In genomic region chr10:73868655-73869195, GRCh38 we compare ENCODE assay signal across 19 cellular contexts. TPM values are rescaled to one million over a fixed set of nuclear protein-coding genes. Genes with fewer than 3 reads are reported as not detected.
A peak's percentile ranks its signal among the peaks of the same experiment; 100 is the strongest.
DNase-seq lines count a peak whose midpoint lies in the region; ATAC-seq and TF ChIP-seq lines count a peak whose summit lies in the region.
"Had no signal": no experiment of that assay in that cellular context is flagged by ENCODE, and none has a peak within 500 bp of the region (broad histone marks: within the 10 kb centered on the region; RNA-seq: fewer than 3 reads in every experiment).

No MANE protein-coding gene starts in this region.

- TF ChIP-seq CTCF in tibial artery (IDR thresholded peaks at IDR 0.05) = no peak

- no peak overlapping the region for H3K4me3 Mint-ChIP-seq in activated naive CD8-positive, alpha-beta T cell
- H3K4me3 Mint-ChIP-seq in activated naive CD8-positive, alpha-beta T cell treated with anti-CD3 and anti-CD28 coated beads for 36 hours = no peak overlapping the region
- H3K4me3 Mint-ChIP-seq in activated naive CD8-positive, alpha-beta T cell treated with anti-CD3 and anti-CD28 coated beads, Interleukin-2, amount 50 U/mL, for 24 hours = no peak overlapping the region

- peaks cover 92% of the 10 kb centered on the region for H3K4me1 Mint-ChIP-seq in activated naive CD8-positive, alpha-beta T cell (ENCODE audit: low read depth)
- H3K4me1 Mint-ChIP-seq in activated naive CD8-positive, alpha-beta T cell treated with anti-CD3 and anti-CD28 coated beads for 36 hours = peaks cover 79% of the 10 kb centered on the region
- H3K4me1 Mint-ChIP-seq in activated naive CD8-positive, alpha-beta T cell treated with anti-CD3 and anti-CD28 coated beads, Interleukin-2, amount 50 U/mL, for 24 hours = peaks cover 65% of the 10 kb centered on the region

- H3K27ac ChIP-seq in muscle layer of colon (ENCODE audit: low read depth, low read length) (peak overlapping the region; percentile 45), tibial artery (peak overlapping the region; percentile 86 to 88)
- H3K27ac ChIP-seq: parathyroid adenoma had no signal

- H3K27me3 Mint-ChIP-seq in activated naive CD8-positive, alpha-beta T cell = no peaks in the 10 kb centered on the region
- H3K27me3 Mint-ChIP-seq in activated naive CD8-positive, alpha-beta T cell treated with anti-CD3 and anti-CD28 coated beads for 36 hours = no peaks in the 10 kb centered on the region
- H3K27me3 Mint-ChIP-seq in activated naive CD8-positive, alpha-beta T cell treated with anti-CD3 and anti-CD28 coated beads, Interleukin-2, amount 50 U/mL, for 24 hours = no peaks in the 10 kb centered on the region

- H3K9me3 Mint-ChIP-seq in activated naive CD8-positive, alpha-beta T cell (ENCODE audit: low read depth) = no peaks in the 10 kb centered on the region
- H3K9me3 Mint-ChIP-seq in activated naive CD8-positive, alpha-beta T cell treated with anti-CD3 and anti-CD28 coated beads for 36 hours = no peaks in the 10 kb centered on the region
- no peaks in the 10 kb centered on the region for H3K9me3 Mint-ChIP-seq in activated naive CD8-positive, alpha-beta T cell treated with anti-CD3 and anti-CD28 coated beads, Interleukin-2, amount 50 U/mL, for 24 hours

- no peak for ATAC-seq in activated naive CD8-positive, alpha-beta T cell treated with anti-CD3 and anti-CD28 coated beads, Interleukin-2, amount 50 U/mL, for 24 hours
- ATAC-seq: esophagus mucosa, HepG2 had no signal

- H3K4me1 ChIP-seq in muscle layer of colon (ENCODE audit: insufficient read depth, low read length) (peaks cover 84% of the 10 kb centered on the region), tibial artery (peaks cover 0 to 96% (median 93%) of the 10 kb centered on the region in 4 donors)
- H3K4me1 ChIP-seq: parathyroid adenoma had no signal

- H3K36me3 ChIP-seq in muscle layer of colon (ENCODE audit: insufficient read depth, low read length) = peaks cover 44% of the 10 kb centered on the region
- H3K36me3 ChIP-seq in tibial artery = peaks cover 15 to 56% (median 28%) of the 10 kb centered on the region in 3 donors

- no peak for DNase-seq in activated naive CD8-positive, alpha-beta T cell treated with anti-CD3 and anti-CD28 coated beads for 36 hours
- DNase-seq in activated naive CD8-positive, alpha-beta T cell treated with anti-CD3 and anti-CD28 coated beads, Interleukin-2, amount 50 U/mL, for 24 hours = no peak
- DNase-seq in tibial artery (no peak), SW 1271 (lab: John Stamatoyannopoulos, UW) (no peak), hippocampal formation (lab: John Stamatoyannopoulos, UW) (no peak)
- no peak for DNase-seq in activated CD4-positive, alpha-beta T cell treated with anti-CD3 and anti-CD28 coated beads, Interleukin-2, amount 50 U/mL, for 4 hours
- DNase-seq: activated T-cell treated with anti-CD3 and anti-CD28 coated beads for 4 hours, dermis blood vessel endothelial cell, GF-D8, HCEC 1CT, kidney, Peyer's patch, stomach had no signal

- no peaks in the 10 kb centered on the region for H3K36me3 Mint-ChIP-seq in activated naive CD8-positive, alpha-beta T cell
- H3K36me3 Mint-ChIP-seq in activated naive CD8-positive, alpha-beta T cell treated with anti-CD3 and anti-CD28 coated beads for 36 hours = peaks cover 25% of the 10 kb centered on the region
- peaks cover 14% of the 10 kb centered on the region for H3K36me3 Mint-ChIP-seq in activated naive CD8-positive, alpha-beta T cell treated with anti-CD3 and anti-CD28 coated beads, Interleukin-2, amount 50 U/mL, for 24 hours (ENCODE audit: low read depth)

- H3K4me3 ChIP-seq in muscle layer of colon (ENCODE audit: low read depth in 1 of 2, low read length in 2 of 2) (no peak overlapping the region), tibial artery (peak overlapping the region in 1 of 2 donors; percentile 2)
- H3K4me3 ChIP-seq: Peyer's patch, smooth muscle cell, stomach had no signal

- intact Hi-C loops in tibial artery (cut with DNase I; ENCODE audit: low total_unique reads) = no loop called here

- H3K27me3 ChIP-seq in muscle layer of colon (ENCODE audit: control insufficient read depth in 1 of 2, insufficient read depth in 2 of 2, low read length in 2 of 2) (no peaks in the 10 kb centered on the region), tibial artery (no peaks in the 10 kb centered on the region)
- H3K27me3 ChIP-seq: Peyer's patch, stomach had no signal

- H3K9me3 ChIP-seq in muscle layer of colon (ENCODE audit: low read length) (no peaks in the 10 kb centered on the region), tibial artery (no peaks in the 10 kb centered on the region)
- H3K9me3 ChIP-seq: Peyer's patch, stomach had no signal

- H3K27ac Mint-ChIP-seq in activated naive CD8-positive, alpha-beta T cell = peak overlapping the region; percentile 67
- no peak overlapping the region for H3K27ac Mint-ChIP-seq in activated naive CD8-positive, alpha-beta T cell treated with anti-CD3 and anti-CD28 coated beads for 36 hours
- H3K27ac Mint-ChIP-seq in activated naive CD8-positive, alpha-beta T cell treated with anti-CD3 and anti-CD28 coated beads, Interleukin-2, amount 50 U/mL, for 24 hours = peak overlapping the region; percentile 7

- no peak overlapping the region for H3K9ac ChIP-seq in muscle layer of colon (ENCODE audit: low read length)
- H3K9ac ChIP-seq: parathyroid adenoma had no signal

RNA-seq across cellular contexts. Expression of gene CAMK2G, which starts 5.6 kb away (rescaled TPM):
- 10 to 100 TPM; 16.5 to 17.4 TPM for total RNA-seq in activated naive CD8-positive, alpha-beta T cell treated with anti-CD3 and anti-CD28 coated beads for 36 hours

RNA-seq across cellular contexts. Expression of gene PLAU, which starts 42.2 kb away (rescaled TPM):
- under 1 TPM in 1 of 2 experiments, not detected in 1; 0.12 TPM for total RNA-seq in activated naive CD8-positive, alpha-beta T cell treated with anti-CD3 and anti-CD28 coated beads for 36 hours

RNA-seq across cellular contexts. Expression of gene NDST2, which starts 57.3 kb away (rescaled TPM):
- total RNA-seq in activated naive CD8-positive, alpha-beta T cell treated with anti-CD3 and anti-CD28 coated beads for 36 hours = 10 to 100 TPM; 45.9 to 49.7 TPM
